Comparison of ENCODE assay signal across 9 cellular contexts in the genomic region with DNA sequence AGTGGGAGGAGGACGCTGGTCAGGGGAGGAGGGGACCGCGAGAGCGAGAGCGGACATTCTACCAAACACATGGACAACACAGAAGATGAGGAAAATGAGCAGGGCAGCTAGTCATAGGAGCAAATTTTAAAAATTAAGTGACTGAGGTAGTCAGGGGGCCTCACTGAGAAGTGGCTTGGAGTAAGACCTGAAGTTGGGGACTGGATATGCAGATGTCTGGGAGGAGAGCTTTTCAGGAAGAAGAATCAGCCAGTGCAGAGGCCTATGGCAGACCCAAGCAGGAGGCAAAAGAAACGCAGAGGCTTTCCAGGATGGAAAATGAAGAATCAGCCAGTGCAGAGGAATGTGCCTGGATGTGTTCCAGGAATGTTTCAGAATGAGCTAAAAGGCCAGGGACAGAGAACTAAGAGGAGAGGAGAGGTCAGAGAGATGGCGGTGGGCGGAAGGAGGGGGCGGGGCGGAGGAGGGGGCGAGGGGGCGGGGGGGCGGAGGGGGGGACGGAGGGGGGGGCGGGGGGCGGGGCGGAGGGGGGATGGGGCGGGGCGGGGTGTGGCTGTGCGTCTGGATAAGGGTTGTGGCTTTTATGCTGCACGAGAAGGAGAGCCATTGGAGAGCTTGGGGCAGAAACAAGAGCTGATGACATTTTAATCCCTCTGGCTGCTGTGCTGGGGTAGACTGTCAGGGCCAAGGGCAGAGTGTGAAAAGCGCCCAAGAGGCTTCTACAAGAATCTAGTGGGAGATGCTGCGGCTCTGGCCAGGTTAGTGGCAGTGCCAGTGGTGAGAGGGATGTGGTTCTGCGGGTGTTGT.
DNase-seq lines count a peak whose midpoint lies in the region; ATAC-seq and TF ChIP-seq lines count a peak whose summit lies in the region.
"Had no signal": no experiment of that assay in that cellular context is flagged by ENCODE, and none has a peak within 500 bp of the region (broad histone marks: within the 10 kb centered on the region; RNA-seq: fewer than 3 reads in every experiment).

No MANE protein-coding gene starts in this region.

- H3K36me3 Mint-ChIP-seq in activated CD4-positive, alpha-beta memory T cell treated with anti-CD3 and anti-CD28 coated beads for 36 hours: no peaks in the 10 kb centered on the region
- H3K36me3 Mint-ChIP-seq in activated CD4-positive, alpha-beta memory T cell treated with anti-CD3 and anti-CD28 coated beads, Interleukin-2, amount 10 ng/mL, durations not matched to agents 7 days and 5 days (ENCODE audit: low read depth): no peaks in the 10 kb centered on the region
- H3K36me3 Mint-ChIP-seq in activated CD8-positive, alpha-beta T cell treated with anti-CD3 and anti-CD28 coated beads for 36 hours (ENCODE audit: low read depth): no peaks in the 10 kb centered on the region

- H3K4me3 Mint-ChIP-seq in activated CD4-positive, alpha-beta memory T cell treated with anti-CD3 and anti-CD28 coated beads for 36 hours: peak overlapping the region; percentile 40
- no peak overlapping the region for H3K4me3 Mint-ChIP-seq in activated CD4-positive, alpha-beta memory T cell treated with anti-CD3 and anti-CD28 coated beads, Interleukin-2, amount 10 ng/mL, durations not matched to agents 7 days and 5 days
- peak overlapping the region; percentile 42 for H3K4me3 Mint-ChIP-seq in activated CD8-positive, alpha-beta T cell treated with anti-CD3 and anti-CD28 coated beads for 36 hours

- H3K79me2 ChIP-seq in MM.1S (ENCODE audit: low read length): no peaks in the 10 kb centered on the region

- peaks cover 2% of the 10 kb centered on the region for H3K27me3 Mint-ChIP-seq in activated CD4-positive, alpha-beta memory T cell treated with anti-CD3 and anti-CD28 coated beads for 36 hours
- peaks cover 16% of the 10 kb centered on the region for H3K27me3 Mint-ChIP-seq in activated CD4-positive, alpha-beta memory T cell treated with anti-CD3 and anti-CD28 coated beads, Interleukin-2, amount 10 ng/mL, durations not matched to agents 7 days and 5 days
- H3K27me3 Mint-ChIP-seq in activated CD8-positive, alpha-beta T cell treated with anti-CD3 and anti-CD28 coated beads for 36 hours: peaks cover 6% of the 10 kb centered on the region

- DNase-seq in activated CD4-positive, alpha-beta memory T cell treated with anti-CD3 and anti-CD28 coated beads for 36 hours: peak; percentile 20
- DNase-seq in activated CD4-positive, alpha-beta memory T cell treated with anti-CD3 and anti-CD28 coated beads, Interleukin-2, amount 10 ng/mL, durations not matched to agents 7 days and 5 days: no peak
- DNase-seq in MM.1S: no peak
- DNase-seq in activated CD8-positive, alpha-beta T cell treated with anti-CD3 and anti-CD28 coated beads for 36 hours: peak; percentile 6
- peak; percentile 36 for DNase-seq in globus pallidus (ENCODE audit: low spot score)

- H4K20me1 ChIP-seq in MM.1S (ENCODE audit: insufficient read depth, low read length): no peaks in the 10 kb centered on the region

- no peaks in the 10 kb centered on the region for H3K9me3 Mint-ChIP-seq in activated CD4-positive, alpha-beta memory T cell treated with anti-CD3 and anti-CD28 coated beads for 36 hours
- H3K9me3 Mint-ChIP-seq in activated CD4-positive, alpha-beta memory T cell treated with anti-CD3 and anti-CD28 coated beads, Interleukin-2, amount 10 ng/mL, durations not matched to agents 7 days and 5 days: no peaks in the 10 kb centered on the region
- no peaks in the 10 kb centered on the region for H3K9me3 Mint-ChIP-seq in activated CD8-positive, alpha-beta T cell treated with anti-CD3 and anti-CD28 coated beads for 36 hours

- peak overlapping the region; percentile 54 for H3K4me2 ChIP-seq in MM.1S (ENCODE audit: low read depth, low read length)

- no peak for TF ChIP-seq CTCF in MM.1S (IDR thresholded peaks at IDR 0.05; ENCODE audit: low read length)
- peak; percentile 52 for TF ChIP-seq CTCF in activated CD8-positive, alpha-beta T cell treated with anti-CD3 and anti-CD28 coated beads for 36 hours (IDR thresholded peaks at IDR 0.05)

- no peak overlapping the region for H3K27ac ChIP-seq in MM.1S (ENCODE audit: low read length)
- H3K27ac ChIP-seq: neutrophil had no signal

- no peak overlapping the region for H3K27ac Mint-ChIP-seq in activated CD4-positive, alpha-beta memory T cell treated with anti-CD3 and anti-CD28 coated beads for 36 hours
- H3K27ac Mint-ChIP-seq in activated CD4-positive, alpha-beta memory T cell treated with anti-CD3 and anti-CD28 coated beads, Interleukin-2, amount 10 ng/mL, durations not matched to agents 7 days and 5 days: no peak overlapping the region
- no peak overlapping the region for H3K27ac Mint-ChIP-seq in activated CD8-positive, alpha-beta T cell treated with anti-CD3 and anti-CD28 coated beads for 36 hours

- peak; percentile 47 for ATAC-seq in activated CD8-positive, alpha-beta T cell treated with anti-CD3 and anti-CD28 coated beads for 36 hours
- ATAC-seq in HG03196 (IDR thresholded peaks at IDR 0.05; ENCODE audit: unreplicated experiment) (no peak), HG03442 (IDR thresholded peaks at IDR 0.05; ENCODE audit: unreplicated experiment) (no peak)

- no peak overlapping the region for H3K9ac ChIP-seq in MM.1S (ENCODE audit: low read length)

- H3K36me3 ChIP-seq in MM.1S (replicated peaks; ENCODE audit: insufficient read depth, low read length): no peaks in the 10 kb centered on the region
- H3K36me3 ChIP-seq in neuron (ENCODE audit: insufficient read depth, low read length): no peaks in the 10 kb centered on the region
- H3K36me3 ChIP-seq: neutrophil had no signal

- CTCF ChIA-PET in activated CD4-positive, alpha-beta memory T cell treated with anti-CD3 and anti-CD28 coated beads for 36 hours (lab: Charles Lee): interaction anchor here (0.6 to 6.4 kb wide), 21 partner anchors 10 to 227 kb away, joined by 3 to 141 read pairs (median 5); no protein-coding TSS in a partner anchor
- CTCF ChIA-PET in activated CD4-positive, alpha-beta memory T cell treated with anti-CD3 and anti-CD28 coated beads, Interleukin-2, amount 10 ng/mL, durations not matched to agents 7 days and 5 days (lab: Charles Lee): interaction anchor here (0.7 to 3.5 kb wide), 11 partner anchors 12 to 208 kb away, joined by 3 to 30 read pairs (median 3); no protein-coding TSS in a partner anchor
- CTCF ChIA-PET in activated CD8-positive, alpha-beta T cell treated with anti-CD3 and anti-CD28 coated beads for 36 hours (lab: Charles Lee): interaction anchor here (0.6 to 9.6 kb wide), 31 partner anchors 10 to 511 kb away, joined by 3 to 118 read pairs (median 4); no protein-coding TSS in a partner anchor

- H3K27me3 ChIP-seq in MM.1S (replicated peaks; ENCODE audit: insufficient read depth, low read length): peaks cover 3% of the 10 kb centered on the region; the same call in 1 of the 2 replicates
- H3K27me3 ChIP-seq in neuron (ENCODE audit: insufficient read depth, low read length): no peaks in the 10 kb centered on the region

- H3K4me3 ChIP-seq in MM.1S (ENCODE audit: low read length): peak overlapping the region; percentile 19; the same call in 1 of the 2 replicates
- H3K4me3 ChIP-seq in neuron (ENCODE audit: low read length): peak overlapping the region; percentile 50

- H3F3A ChIP-seq in MM.1S (ENCODE audit: insufficient read depth, low read length): no peaks in the 10 kb centered on the region

- no peaks in the 10 kb centered on the region for H3K9me2 ChIP-seq in MM.1S (replicated peaks; ENCODE audit: insufficient read depth, low read length)

- POLR2A ChIA-PET in activated CD4-positive, alpha-beta memory T cell treated with anti-CD3 and anti-CD28 coated beads for 36 hours (lab: Charles Lee): no interaction called here
- POLR2A ChIA-PET in activated CD4-positive, alpha-beta memory T cell treated with anti-CD3 and anti-CD28 coated beads, Interleukin-2, amount 10 ng/mL, durations not matched to agents 7 days and 5 days (lab: Charles Lee): no interaction called here
- POLR2A ChIA-PET in activated CD8-positive, alpha-beta T cell treated with anti-CD3 and anti-CD28 coated beads for 36 hours (lab: Charles Lee): interaction anchor here (1.6 kb wide), 1 partner anchor 10 kb away, joined by 4 read pairs; no protein-coding TSS in a partner anchor

- 0 out of 2 replicates have a peak overlapping the region, but pooled peaks have one; percentile 6 for H2AFZ ChIP-seq in MM.1S (ENCODE audit: low read length)
- H2AFZ ChIP-seq in neuron (ENCODE audit: low read depth, low read length): peak overlapping the region; percentile 78

- intact Hi-C loops in activated CD4-positive, alpha-beta memory T cell treated with anti-CD3 and anti-CD28 coated beads for 36 hours (cut with micrococcal nuclease): loop anchor here (1.0 to 10.0 kb wide), 2 partner anchors 198 to 529 kb away; a partner anchor contains a TSS
- intact Hi-C loops in activated CD8-positive, alpha-beta T cell treated with anti-CD3 and anti-CD28 coated beads for 36 hours (cut with micrococcal nuclease): loop anchor here (10.0 kb wide), 1 partner anchor 409 kb away; no protein-coding TSS in a partner anchor

- H3K9me3 ChIP-seq in MM.1S (replicated peaks; ENCODE audit: insufficient read depth, low read length): no peaks in the 10 kb centered on the region
- H3K9me3 ChIP-seq in neuron (ENCODE audit: low read length): no peaks in the 10 kb centered on the region
- H3K9me3 ChIP-seq: neutrophil had no signal

- H3K4me1 Mint-ChIP-seq in activated CD4-positive, alpha-beta memory T cell treated with anti-CD3 and anti-CD28 coated beads for 36 hours (ENCODE audit: low read depth): peaks cover 18% of the 10 kb centered on the region
- H3K4me1 Mint-ChIP-seq in activated CD4-positive, alpha-beta memory T cell treated with anti-CD3 and anti-CD28 coated beads, Interleukin-2, amount 10 ng/mL, durations not matched to agents 7 days and 5 days: peaks cover 11% of the 10 kb centered on the region
- peaks cover 16% of the 10 kb centered on the region for H3K4me1 Mint-ChIP-seq in activated CD8-positive, alpha-beta T cell treated with anti-CD3 and anti-CD28 coated beads for 36 hours (ENCODE audit: low read depth)

- no peaks in the 10 kb centered on the region for H3K4me1 ChIP-seq in MM.1S (ENCODE audit: low read length)
- peaks cover 8% of the 10 kb centered on the region for H3K4me1 ChIP-seq in neuron (ENCODE audit: insufficient read depth, low read length)

Comparison
In these comparisons a context has a peak if more than half of its experiments do, and no peak if none do; other contexts are left out.
1. DNase-seq: peak in activated CD4-positive, alpha-beta memory T cell treated with anti-CD3 and anti-CD28 coated beads for 36 hours (single experiment), activated CD8-positive, alpha-beta T cell treated with anti-CD3 and anti-CD28 coated beads for 36 hours (single experiment) and globus pallidus (single experiment); none in activated CD4-positive, alpha-beta memory T cell treated with anti-CD3 and anti-CD28 coated beads, Interleukin-2, amount 10 ng/mL, durations not matched to agents 7 days and 5 days (single experiment) and MM.1S (single experiment).